ENCODE assay signal across 2 cellular contexts in the genomic region with DNA sequence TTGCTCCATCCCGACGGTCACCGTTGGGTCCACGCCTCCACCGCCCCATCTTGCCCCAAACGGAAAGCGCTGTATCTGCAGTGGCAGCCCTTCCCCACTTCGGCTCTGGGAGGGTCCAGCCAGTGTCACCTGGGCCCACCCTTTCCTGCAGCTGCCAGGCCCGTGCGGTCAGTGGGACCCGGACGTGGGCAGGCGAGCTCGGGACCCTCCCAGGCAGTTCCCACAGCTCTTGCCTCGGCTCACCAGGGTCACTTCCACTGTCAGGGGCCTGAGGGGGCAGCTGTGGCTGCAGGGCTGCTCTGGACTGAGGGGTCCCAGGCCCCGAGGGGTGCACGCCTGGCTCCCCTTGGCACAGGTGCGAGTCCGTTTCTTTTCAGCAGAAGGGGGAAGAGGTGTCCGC.
TF ChIP-seq lines count a peak whose summit lies in the region.

No MANE protein-coding gene starts in this region.

TF ChIP-seq in HepG2, 621 proteins besides CTCF, POLR2A, EP300 and RAD21:
- TF ChIP-seq, protein P1, sequence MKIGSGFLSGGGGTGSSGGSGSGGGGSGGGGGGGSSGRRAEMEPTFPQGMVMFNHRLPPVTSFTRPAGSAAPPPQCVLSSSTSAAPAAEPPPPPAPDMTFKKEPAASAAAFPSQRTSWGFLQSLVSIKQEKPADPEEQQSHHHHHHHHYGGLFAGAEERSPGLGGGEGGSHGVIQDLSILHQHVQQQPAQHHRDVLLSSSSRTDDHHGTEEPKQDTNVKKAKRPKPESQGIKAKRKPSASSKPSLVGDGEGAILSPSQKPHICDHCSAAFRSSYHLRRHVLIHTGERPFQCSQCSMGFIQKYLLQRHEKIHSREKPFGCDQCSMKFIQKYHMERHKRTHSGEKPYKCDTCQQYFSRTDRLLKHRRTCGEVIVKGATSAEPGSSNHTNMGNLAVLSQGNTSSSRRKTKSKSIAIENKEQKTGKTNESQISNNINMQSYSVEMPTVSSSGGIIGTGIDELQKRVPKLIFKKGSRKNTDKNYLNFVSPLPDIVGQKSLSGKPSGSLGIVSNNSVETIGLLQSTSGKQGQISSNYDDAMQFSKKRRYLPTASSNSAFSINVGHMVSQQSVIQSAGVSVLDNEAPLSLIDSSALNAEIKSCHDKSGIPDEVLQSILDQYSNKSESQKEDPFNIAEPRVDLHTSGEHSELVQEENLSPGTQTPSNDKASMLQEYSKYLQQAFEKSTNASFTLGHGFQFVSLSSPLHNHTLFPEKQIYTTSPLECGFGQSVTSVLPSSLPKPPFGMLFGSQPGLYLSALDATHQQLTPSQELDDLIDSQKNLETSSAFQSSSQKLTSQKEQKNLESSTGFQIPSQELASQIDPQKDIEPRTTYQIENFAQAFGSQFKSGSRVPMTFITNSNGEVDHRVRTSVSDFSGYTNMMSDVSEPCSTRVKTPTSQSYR (CRISPR knock-in tag; IDR thresholded peaks at IDR 0.05; ENCODE audit: borderline replicate concordance): no peak
- peak; percentile 74 for TF ChIP-seq AGO2 (optimal IDR thresholded peaks at IDR 0.05; ENCODE audit: low read depth, low read length)
- TF ChIP-seq POGZ (CRISPR knock-in tag; IDR thresholded peaks at IDR 0.05): no peak
- peak; percentile 26 for TF ChIP-seq RBM22 (optimal IDR thresholded peaks at IDR 0.05; ENCODE audit: low read length)
- no peak for TF ChIP-seq CEBPB (IDR thresholded peaks at IDR 0.05; ENCODE audit: borderline replicate concordance, low read depth, low read length)
- TF ChIP-seq, protein P2, sequence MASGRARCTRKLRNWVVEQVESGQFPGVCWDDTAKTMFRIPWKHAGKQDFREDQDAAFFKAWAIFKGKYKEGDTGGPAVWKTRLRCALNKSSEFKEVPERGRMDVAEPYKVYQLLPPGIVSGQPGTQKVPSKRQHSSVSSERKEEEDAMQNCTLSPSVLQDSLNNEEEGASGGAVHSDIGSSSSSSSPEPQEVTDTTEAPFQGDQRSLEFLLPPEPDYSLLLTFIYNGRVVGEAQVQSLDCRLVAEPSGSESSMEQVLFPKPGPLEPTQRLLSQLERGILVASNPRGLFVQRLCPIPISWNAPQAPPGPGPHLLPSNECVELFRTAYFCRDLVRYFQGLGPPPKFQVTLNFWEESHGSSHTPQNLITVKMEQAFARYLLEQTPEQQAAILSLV (CRISPR knock-in tag; IDR thresholded peaks at IDR 0.05; ENCODE audit: borderline replicate concordance): no peak
- no peak for TF ChIP-seq ZNF337 (CRISPR knock-in tag; IDR thresholded peaks at IDR 0.05; ENCODE audit: borderline replicate concordance, low read depth)
- TF ChIP-seq, protein P3, sequence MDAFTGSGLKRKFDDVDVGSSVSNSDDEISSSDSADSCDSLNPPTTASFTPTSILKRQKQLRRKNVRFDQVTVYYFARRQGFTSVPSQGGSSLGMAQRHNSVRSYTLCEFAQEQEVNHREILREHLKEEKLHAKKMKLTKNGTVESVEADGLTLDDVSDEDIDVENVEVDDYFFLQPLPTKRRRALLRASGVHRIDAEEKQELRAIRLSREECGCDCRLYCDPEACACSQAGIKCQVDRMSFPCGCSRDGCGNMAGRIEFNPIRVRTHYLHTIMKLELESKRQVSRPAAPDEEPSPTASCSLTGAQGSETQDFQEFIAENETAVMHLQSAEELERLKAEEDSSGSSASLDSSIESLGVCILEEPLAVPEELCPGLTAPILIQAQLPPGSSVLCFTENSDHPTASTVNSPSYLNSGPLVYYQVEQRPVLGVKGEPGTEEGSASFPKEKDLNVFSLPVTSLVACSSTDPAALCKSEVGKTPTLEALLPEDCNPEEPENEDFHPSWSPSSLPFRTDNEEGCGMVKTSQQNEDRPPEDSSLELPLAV (CRISPR knock-in tag; conservative IDR thresholded peaks at IDR 0.05; ENCODE audit: low read depth): no peak

TF ChIP-seq in K562, 482 proteins besides CTCF, POLR2A, EP300 and RAD21 (continued from another document):
- TF ChIP-seq EP400 (IDR thresholded peaks at IDR 0.05) (no peak), RBM17 (IDR thresholded peaks at IDR 0.05; ENCODE audit: borderline replicate concordance, low read depth, low read length) (no peak), SIN3A (IDR thresholded peaks at IDR 0.05; ENCODE audit: borderline replicate concordance in 2 of 2, control insufficient read depth in 1 of 2, low read depth in 2 of 2, low read length in 2 of 2) (no peak)
- TF ChIP-seq, protein P4, sequence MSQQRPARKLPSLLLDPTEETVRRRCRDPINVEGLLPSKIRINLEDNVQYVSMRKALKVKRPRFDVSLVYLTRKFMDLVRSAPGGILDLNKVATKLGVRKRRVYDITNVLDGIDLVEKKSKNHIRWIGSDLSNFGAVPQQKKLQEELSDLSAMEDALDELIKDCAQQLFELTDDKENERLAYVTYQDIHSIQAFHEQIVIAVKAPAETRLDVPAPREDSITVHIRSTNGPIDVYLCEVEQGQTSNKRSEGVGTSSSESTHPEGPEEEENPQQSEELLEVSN (IDR thresholded peaks at IDR 0.05; ENCODE audit: borderline replicate concordance in 1 of 2, extremely low read depth in 1 of 2, insufficient read depth in 1 of 2, insufficient read length in 1 of 2, low read depth in 1 of 2, low read length in 1 of 2, poor library complexity in 1 of 2, severe bottlenecking in 1 of 2): no peak
TF ChIP-seq in K562: peak in this region for 2.
